Comparison of ENCODE assay signal across 9 cellular contexts in genomic region chr14:63896278-63896720, GRCh38. TPM values are rescaled to one million over a fixed set of nuclear protein-coding genes. Genes with fewer than 3 reads are reported as not detected.
DNase-seq lines count a peak whose midpoint lies in the region; ATAC-seq and TF ChIP-seq lines count a peak whose summit lies in the region.
"Had no signal": no experiment of that assay in that cellular context is flagged by ENCODE, and none has a peak within 500 bp of the region (broad histone marks: within the 10 kb centered on the region; RNA-seq: fewer than 3 reads in every experiment).

No MANE protein-coding gene starts in this region.

- no peak for TF ChIP-seq POLR2A in breast epithelium (IDR thresholded peaks at IDR 0.05)
- TF ChIP-seq POLR2A in uterus (IDR thresholded peaks at IDR 0.05), result no peak

- H3K4me1 ChIP-seq in breast epithelium, result peaks cover 0 to 4% of the 10 kb centered on the region in 2 donors
- H3K4me1 ChIP-seq in liver (ENCODE audit: control insufficient read depth in 4 of 4, insufficient read depth in 4 of 4, low read length in 3 of 4), result peaks cover 12 to 37% (median 31%) of the 10 kb centered on the region in 4 donors
- no peaks in the 10 kb centered on the region for H3K4me1 ChIP-seq in uterus

- TF ChIP-seq CTCF in breast epithelium (IDR thresholded peaks at IDR 0.05), result no peak
- TF ChIP-seq CTCF in liver (IDR thresholded peaks at IDR 0.05; ENCODE audit: low read depth, low read length, missing input control), result no peak
- TF ChIP-seq CTCF in uterus (IDR thresholded peaks at IDR 0.05), result no peak

- H3K27ac ChIP-seq in breast epithelium, result peak overlapping the region; percentile 77 to 86
- H3K27ac ChIP-seq in liver (ENCODE audit: low read depth in 1 of 2, low read length in 2 of 2), result peak overlapping the region; percentile 41 to 56
- H3K27ac ChIP-seq in uterus, result peak overlapping the region; percentile 57 to 75

- no peak overlapping the region for H3K4me3 Mint-ChIP-seq in activated naive CD8-positive, alpha-beta T cell
- no peak overlapping the region for H3K4me3 Mint-ChIP-seq in activated naive CD8-positive, alpha-beta T cell treated with anti-CD3 and anti-CD28 coated beads, Interleukin-2, amount 50 U/mL, for 24 hours

- no peaks in the 10 kb centered on the region for H3K9me3 ChIP-seq in breast epithelium
- H3K9me3 ChIP-seq in liver (ENCODE audit: control insufficient read depth in 4 of 4, low read length in 3 of 4), result no peaks in the 10 kb centered on the region
- no peaks in the 10 kb centered on the region for H3K9me3 ChIP-seq in uterus

- no peak overlapping the region for H3K4me3 ChIP-seq in breast epithelium
- H3K4me3 ChIP-seq in liver (ENCODE audit: low read depth in 1 of 3, low read length in 3 of 3), result no peak overlapping the region
- no peak overlapping the region for H3K4me3 ChIP-seq in uterus

- 26% methylated on average over 4 of the region's 4 CpGs for WGBS in liver

- peak overlapping the region; percentile 50 for H3K27ac Mint-ChIP-seq in activated naive CD8-positive, alpha-beta T cell
- no peak overlapping the region for H3K27ac Mint-ChIP-seq in activated naive CD8-positive, alpha-beta T cell treated with anti-CD3 and anti-CD28 coated beads, Interleukin-2, amount 50 U/mL, for 24 hours

- H3K9ac ChIP-seq in liver (ENCODE audit: low read depth in 1 of 2, low read length in 2 of 2), result no peak overlapping the region

- H3K9me3 Mint-ChIP-seq in activated naive CD8-positive, alpha-beta T cell (ENCODE audit: low read depth), result no peaks in the 10 kb centered on the region
- no peaks in the 10 kb centered on the region for H3K9me3 Mint-ChIP-seq in activated naive CD8-positive, alpha-beta T cell treated with anti-CD3 and anti-CD28 coated beads, Interleukin-2, amount 50 U/mL, for 24 hours

- H3K27me3 ChIP-seq in breast epithelium (no peaks in the 10 kb centered on the region), liver (ENCODE audit: control insufficient read depth in 4 of 4, insufficient read depth in 4 of 4, low read length in 3 of 4) (no peaks in the 10 kb centered on the region), uterus (no peaks in the 10 kb centered on the region)

- no peaks in the 10 kb centered on the region for H3K27me3 Mint-ChIP-seq in activated naive CD8-positive, alpha-beta T cell
- H3K27me3 Mint-ChIP-seq in activated naive CD8-positive, alpha-beta T cell treated with anti-CD3 and anti-CD28 coated beads, Interleukin-2, amount 50 U/mL, for 24 hours, result no peaks in the 10 kb centered on the region

- H3K36me3 ChIP-seq in breast epithelium (no peaks in the 10 kb centered on the region), liver (ENCODE audit: control insufficient read depth in 4 of 4, insufficient read depth in 3 of 4, low read depth in 1 of 4, low read length in 3 of 4) (no peaks in the 10 kb centered on the region), uterus (no peaks in the 10 kb centered on the region)

- intact Hi-C loops in breast epithelium (cut with DNase I; ENCODE audit: low total_unique reads) (no loop called here), uterus (cut with DNase I; ENCODE audit: low total_unique reads) (no loop called here)

- peaks cover 20% of the 10 kb centered on the region for H3K4me1 Mint-ChIP-seq in activated naive CD8-positive, alpha-beta T cell (ENCODE audit: low read depth)
- peaks cover 15% of the 10 kb centered on the region for H3K4me1 Mint-ChIP-seq in activated naive CD8-positive, alpha-beta T cell treated with anti-CD3 and anti-CD28 coated beads, Interleukin-2, amount 50 U/mL, for 24 hours

- TF ChIP-seq RAD21 in liver (IDR thresholded peaks at IDR 0.05), result peak in 1 of 2 donors; percentile 29

- ATAC-seq in activated naive CD8-positive, alpha-beta T cell treated with anti-CD3 and anti-CD28 coated beads, Interleukin-2, amount 50 U/mL, for 24 hours, result no peak
- no peak for ATAC-seq in HG03432 (IDR thresholded peaks at IDR 0.05; ENCODE audit: unreplicated experiment)
- no peak for ATAC-seq in HG02870 (IDR thresholded peaks at IDR 0.05; ENCODE audit: unreplicated experiment)
- no peak for ATAC-seq in GM18511 (IDR thresholded peaks at IDR 0.05; ENCODE audit: unreplicated experiment)

- peaks cover 9% of the 10 kb centered on the region for H3K36me3 Mint-ChIP-seq in activated naive CD8-positive, alpha-beta T cell
- peaks cover 3% of the 10 kb centered on the region for H3K36me3 Mint-ChIP-seq in activated naive CD8-positive, alpha-beta T cell treated with anti-CD3 and anti-CD28 coated beads, Interleukin-2, amount 50 U/mL, for 24 hours (ENCODE audit: low read depth)

- no peak for DNase-seq in activated naive CD8-positive, alpha-beta T cell treated with anti-CD3 and anti-CD28 coated beads, Interleukin-2, amount 50 U/mL, for 24 hours
- peak; percentile 57 to 82 for DNase-seq in breast epithelium (ENCODE audit: low spot score in 2 of 2)
- peak; percentile 32 to 69 for DNase-seq in uterus
- DNase-seq: activated gamma-delta T cell treated with Interleukin-2 at 50 U/mL for 16 hours had no signal

TF ChIP-seq in liver, 16 proteins besides CTCF, POLR2A, EP300 and RAD21:
- TF ChIP-seq FOXA2 (IDR thresholded peaks at IDR 0.05), result peak; percentile 13
- TF ChIP-seq REST (IDR thresholded peaks at IDR 0.05), result peak; percentile 16
- TF ChIP-seq TAF1 (conservative IDR thresholded peaks at IDR 0.05), result no peak
- TF ChIP-seq RXRA (IDR thresholded peaks at IDR 0.05), result peak in 1 of 2 donors; percentile 47
- no peak for TF ChIP-seq ATF3 (IDR thresholded peaks at IDR 0.05)
- no peak for TF ChIP-seq GABPA (IDR thresholded peaks at IDR 0.05 in 1 of 2, conservative IDR thresholded peaks at IDR 0.05 in 1 of 2)
- peak; percentile 68 for TF ChIP-seq YY1 (IDR thresholded peaks at IDR 0.05)
- no peak for TF ChIP-seq HNF4G (IDR thresholded peaks at IDR 0.05)
- no peak for TF ChIP-seq ZBTB33 (IDR thresholded peaks at IDR 0.05)
- TF ChIP-seq MAX (IDR thresholded peaks at IDR 0.05), result no peak
- peak; percentile 72 for TF ChIP-seq NR2F2 (IDR thresholded peaks at IDR 0.05)
- TF ChIP-seq JUND (IDR thresholded peaks at IDR 0.05), result peak; percentile 31 to 33
- TF ChIP-seq HNF4A (conservative IDR thresholded peaks at IDR 0.05), result peak in 1 of 2 donors; percentile 38
- peak; percentile 25 for TF ChIP-seq SP1 (IDR thresholded peaks at IDR 0.05)
- TF ChIP-seq EGR1 (IDR thresholded peaks at IDR 0.05; ENCODE audit: low read depth in 2 of 2), result no peak
- TF ChIP-seq FOXA1 (IDR thresholded peaks at IDR 0.05), result peak; percentile 9

RNA-seq across cellular contexts. Expression of gene SYNE2, which starts 43.5 kb away (rescaled TPM):
- total RNA-seq in breast epithelium (100 to 1,000 TPM in 2 of 3 donors, 10 to 100 TPM in 1; 81.4 to 308 (median 303) TPM), liver (10 to 100 TPM; 15.5 to 79.9 TPM), uterus (100 to 1,000 TPM; 101 to 162 (median 114) TPM)
- 10 to 100 TPM; 12.0 to 23.5 TPM for polyA plus RNA-seq in liver
